In genomic region chr6:87393026-87393622, GRCh38 we compare ENCODE assay signal across 8 cellular contexts. TPM values are rescaled to one million over a fixed set of nuclear protein-coding genes. Genes with fewer than 3 reads are reported as not detected.
DNase-seq lines count a peak whose midpoint lies in the region; ATAC-seq, FAIRE-seq and TF ChIP-seq lines count a peak whose summit lies in the region.

No MANE protein-coding gene starts in this region.

- peak; percentile 80 for FAIRE-seq in D721Med (lab: Jason Lieb, UNC)

- no peaks in the 10 kb centered on the region for H3K27me3 Mint-ChIP-seq in activated CD8-positive, alpha-beta T cell treated with anti-CD3 and anti-CD28 coated beads for 36 hours

- peak; percentile 71 for TF ChIP-seq CTCF in D721Med (IDR thresholded peaks at IDR 0.05; ENCODE audit: insufficient read depth, missing control alignments)
- peak; percentile 77 for TF ChIP-seq CTCF in activated CD8-positive, alpha-beta T cell treated with anti-CD3 and anti-CD28 coated beads for 36 hours (IDR thresholded peaks at IDR 0.05)

- H3K9me3 Mint-ChIP-seq in activated CD8-positive, alpha-beta T cell treated with anti-CD3 and anti-CD28 coated beads for 36 hours, result no peaks in the 10 kb centered on the region

- CTCF ChIA-PET in activated CD8-positive, alpha-beta T cell treated with anti-CD3 and anti-CD28 coated beads for 36 hours (lab: Charles Lee), result interaction anchor here (0.7 to 2.6 kb wide), 19 partner anchors 11 to 1478 kb away, joined by 3 to 29 read pairs (median 3); partner anchors contain the start of genes CFAP206, ORC3 and RARS2

- no peak overlapping the region for H3K4me3 Mint-ChIP-seq in activated CD8-positive, alpha-beta T cell treated with anti-CD3 and anti-CD28 coated beads for 36 hours

- intact Hi-C loops in activated CD8-positive, alpha-beta T cell treated with anti-CD3 and anti-CD28 coated beads for 36 hours (cut with micrococcal nuclease), result no loop called here

- DNase-seq in D721Med (ENCODE audit: insufficient read length, low spot score) (no peak), NCI-H526 (lab: John Stamatoyannopoulos, UW) (peak; percentile 48 to 81), fibroblast of the conjunctiva (ENCODE audit: low read depth) (peak; percentile 59), non-pigmented ciliary epithelial cell (ENCODE audit: low read depth) (peak; percentile 30)
- peak; percentile 54 for DNase-seq in activated CD8-positive, alpha-beta T cell treated with anti-CD3 and anti-CD28 coated beads for 36 hours
- DNase-seq in NK-92 treated with Interleukin-12 subunit alpha and Interleukin-12 subunit beta, amount 100 ng/mL, for 24 hours (lab: John Stamatoyannopoulos, UW), result no peak

- POLR2A ChIA-PET in activated CD8-positive, alpha-beta T cell treated with anti-CD3 and anti-CD28 coated beads for 36 hours (lab: Charles Lee), result interaction anchor here (1.1 kb wide), 1 partner anchor 79 kb away, joined by 3 read pairs; no protein-coding TSS in a partner anchor

- no peak overlapping the region for H3K27ac Mint-ChIP-seq in activated CD8-positive, alpha-beta T cell treated with anti-CD3 and anti-CD28 coated beads for 36 hours

- peak; percentile 76 for ATAC-seq in GM19455 (IDR thresholded peaks at IDR 0.05; ENCODE audit: unreplicated experiment)
- peak; percentile 60 for ATAC-seq in HG03520 (IDR thresholded peaks at IDR 0.05; ENCODE audit: unreplicated experiment)
- peak; percentile 98 for ATAC-seq in activated CD8-positive, alpha-beta T cell treated with anti-CD3 and anti-CD28 coated beads for 36 hours

- H3K4me1 Mint-ChIP-seq in activated CD8-positive, alpha-beta T cell treated with anti-CD3 and anti-CD28 coated beads for 36 hours (ENCODE audit: low read depth), result no peaks in the 10 kb centered on the region

- H3K36me3 Mint-ChIP-seq in activated CD8-positive, alpha-beta T cell treated with anti-CD3 and anti-CD28 coated beads for 36 hours (ENCODE audit: low read depth), result no peaks in the 10 kb centered on the region

RNA-seq across cellular contexts. Expression of gene CFAP206, which starts 14.6 kb away (rescaled TPM):
- total RNA-seq in activated CD8-positive, alpha-beta T cell treated with anti-CD3 and anti-CD28 coated beads for 36 hours, result not detected

RNA-seq across cellular contexts. Expression of gene C6orf163, which starts 48.5 kb away (rescaled TPM):
- 1 to 10 TPM; 1.3 to 1.4 TPM for total RNA-seq in activated CD8-positive, alpha-beta T cell treated with anti-CD3 and anti-CD28 coated beads for 36 hours

Comparison
In these comparisons a context has a peak if more than half of its experiments do, and no peak if none do; other contexts are left out.
1. DNase-seq: peak in NCI-H526 (2 of 2), activated CD8-positive, alpha-beta T cell treated with anti-CD3 and anti-CD28 coated beads for 36 hours (single experiment), fibroblast of the conjunctiva (single experiment) and non-pigmented ciliary epithelial cell (single experiment); none in D721Med (single experiment) and NK-92 treated with Interleukin-12 subunit alpha and Interleukin-12 subunit beta, amount 100 ng/mL, for 24 hours (single experiment).
2. Peak in every context shown above with its lines, with median percentiles within 50 percentile points of each other: ATAC-seq.